8 cellular contexts compared by ENCODE assay signal in genomic region chr10:132537713-132538020, GRCh38. TPM values are rescaled to one million over a fixed set of nuclear protein-coding genes. Genes with fewer than 3 reads are reported as not detected.
DNase-seq lines count a peak whose midpoint lies in the region; ATAC-seq and TF ChIP-seq lines count a peak whose summit lies in the region.

INPP5A (plus strand) TSS chr10:132537787; CDS start chr10:132538097, 310 bp downstream.

- peaks cover 7% of the 10 kb centered on the region for H3K79me1 ChIP-seq in mesendoderm (ENCODE audit: low read length)

- H3K4me2 ChIP-seq in mesendoderm (ENCODE audit: low read length): peak within 1 kb of the TSS; percentile 70

- POLR2A ChIA-PET in AG04450 (lab: Yijun Ruan, JAX): no interaction called here

- H3K9ac ChIP-seq in HUES64 (ENCODE audit: low read depth, low read length) (peak within 1 kb of the TSS; percentile 73), mesendoderm (ENCODE audit: low read length) (peak within 1 kb of the TSS; percentile 83)

- no peaks in the 10 kb centered on the region for H3K79me2 ChIP-seq in mesendoderm (ENCODE audit: control insufficient read depth, insufficient read depth, low read length)

- no peaks in the 10 kb centered on the region for H3K36me3 ChIP-seq in HUES64 (ENCODE audit: insufficient read depth, low read length)
- H3K36me3 ChIP-seq in mesendoderm (ENCODE audit: control insufficient read depth, insufficient read depth, low read length): no peaks in the 10 kb centered on the region
- H3K36me3 ChIP-seq in urinary bladder (ENCODE audit: insufficient read depth): no peaks in the 10 kb centered on the region

- under 1% methylated on average over 53 of the region's 53 CpGs for WGBS in HUES64
- no CpG with 5 or more reads among the region's 53 CpGs for WGBS in mesendoderm (ENCODE audit: extremely low coverage, insufficient coverage, low lambda C conversion rate)
- under 1% methylated on average over 53 of the region's 53 CpGs for WGBS in urinary bladder

- H3K36me3 Mint-ChIP-seq in chondrocyte (ENCODE audit: low read depth): peaks cover under 1% of the 10 kb centered on the region

- DNase-seq in AG04450 (ENCODE audit: low read depth, low spot score) (no peak), chondrocyte (ENCODE audit: low spot score) (no peak), mesendoderm (no peak), medulla oblongata (ENCODE audit: extremely low spot score) (no peak)

- H4K8ac ChIP-seq in mesendoderm (ENCODE audit: low read depth, low read length): no peak within 1 kb of the TSS

- CTCF ChIA-PET in AG04450 (lab: Charles Lee): no interaction called here

- no peak for ATAC-seq in HG02610 (IDR thresholded peaks at IDR 0.05; ENCODE audit: unreplicated experiment)
- no peak for ATAC-seq in HG03378 (IDR thresholded peaks at IDR 0.05; ENCODE audit: unreplicated experiment)

- H3K9me3 ChIP-seq in AG04450 (ENCODE audit: control insufficient read depth, insufficient read depth, low read length): no peaks in the 10 kb centered on the region; the same call in 1 of the 2 replicates
- no peaks in the 10 kb centered on the region for H3K9me3 ChIP-seq in HUES64 (ENCODE audit: insufficient read depth, low read depth, low read length)

- H3K18ac ChIP-seq in mesendoderm (ENCODE audit: low read length): peak within 1 kb of the TSS; percentile 84

- peaks cover 30% of the 10 kb centered on the region for H3K4me1 ChIP-seq in HUES64 (ENCODE audit: insufficient read depth, low read length)
- peaks cover 3% of the 10 kb centered on the region for H3K4me1 ChIP-seq in mesendoderm (ENCODE audit: control insufficient read depth, low read depth, low read length)
- H3K4me1 ChIP-seq in urinary bladder (ENCODE audit: insufficient read depth): no peaks in the 10 kb centered on the region

- H3K27ac ChIP-seq in AG04450 (ENCODE audit: low read depth, low read length): peak within 1 kb of the TSS; percentile 21
- no peak within 1 kb of the TSS; the same call in 1 of the 2 replicates for H3K27ac ChIP-seq in HUES64 (ENCODE audit: low read depth, low read length)
- peak within 1 kb of the TSS; percentile 12 for H3K27ac ChIP-seq in mesendoderm (ENCODE audit: low read depth, low read length)
- peak within 1 kb of the TSS; percentile 68 for H3K27ac ChIP-seq in urinary bladder (ENCODE audit: low read depth)

- H3K4me3 ChIP-seq in AG04450 (ENCODE audit: low read depth, low read length) (peak within 1 kb of the TSS; percentile 69), HUES64 (ENCODE audit: low read length) (peak within 1 kb of the TSS; percentile 69), mesendoderm (ENCODE audit: low read length) (peak within 1 kb of the TSS; percentile 55), urinary bladder (ENCODE audit: low read depth, low read length) (peak within 1 kb of the TSS; percentile 89)

- no peak within 1 kb of the TSS for H2BK5ac ChIP-seq in mesendoderm (ENCODE audit: low read length)

- H3K27me3 ChIP-seq in AG04450 (ENCODE audit: control insufficient read depth, insufficient read depth, low read length): no peaks in the 10 kb centered on the region
- peaks cover 26% of the 10 kb centered on the region for H3K27me3 ChIP-seq in HUES64 (ENCODE audit: insufficient read depth, low read length)
- no peaks in the 10 kb centered on the region for H3K27me3 ChIP-seq in mesendoderm (ENCODE audit: insufficient read depth, low read length, poor library complexity)

- no peaks in the 10 kb centered on the region for H3K27me3 Mint-ChIP-seq in chondrocyte (ENCODE audit: low read depth)

- no peak within 1 kb of the TSS for H2BK120ac ChIP-seq in mesendoderm (ENCODE audit: low read depth, low read length)

- peaks cover 78% of the 10 kb centered on the region for H3K4me1 Mint-ChIP-seq in chondrocyte (ENCODE audit: low read depth)

- H3K23ac ChIP-seq in mesendoderm (ENCODE audit: low read length): peak within 1 kb of the TSS; percentile 80

- peak within 1 kb of the TSS; percentile 87 for H3K4me3 Mint-ChIP-seq in chondrocyte (ENCODE audit: unreplicated experiment)

- no peak for TF ChIP-seq CTCF in AG04450 (IDR thresholded peaks at IDR 0.05; ENCODE audit: low read depth, low read length)
- no peak for TF ChIP-seq CTCF in chondrocyte (IDR thresholded peaks at IDR 0.05)

- H4K5ac ChIP-seq in mesendoderm (ENCODE audit: low read length): no peak within 1 kb of the TSS

- peak within 1 kb of the TSS; percentile 94 for H3K56ac ChIP-seq in mesendoderm (ENCODE audit: low read length)

- H3K9me3 Mint-ChIP-seq in chondrocyte (ENCODE audit: low read depth): no peaks in the 10 kb centered on the region

- no peak within 1 kb of the TSS for H2AK5ac ChIP-seq in mesendoderm (ENCODE audit: low read length)

- H3K27ac Mint-ChIP-seq in chondrocyte (ENCODE audit: unreplicated experiment): peak within 1 kb of the TSS; percentile 85

- no peak within 1 kb of the TSS for H2BK15ac ChIP-seq in mesendoderm (replicated peaks; ENCODE audit: low read depth)

- peak within 1 kb of the TSS; percentile 50 for H3K4ac ChIP-seq in mesendoderm (ENCODE audit: low read depth, low read length)

RNA-seq across cellular contexts. Expression of gene INPP5A, which starts in this region (rescaled TPM):
- 20.2 and 22.5 TPM in 2 replicates for polyA plus RNA-seq in AG04450 (2011; rRNA removed)
- 19.8 and 25.7 TPM in 2 replicates for polyA minus RNA-seq in AG04450 (2011; rRNA and poly(A)+ RNA removed)
- polyA plus RNA-seq in HUES64 (2013, experiment 1 of 2): 19.1 TPM
- polyA plus RNA-seq in HUES64 (2013, experiment 2 of 2): 18.4 TPM
- total RNA-seq in chondrocyte: 29.5 to 40.6 TPM (median 40.1 TPM) in 3 replicates
- polyA plus RNA-seq in mesendoderm (2013, experiment 1 of 2): 17.5 TPM
- 18.1 TPM for polyA plus RNA-seq in mesendoderm (2013, experiment 2 of 2)
- total RNA-seq in urinary bladder: 61.0 TPM
- 66.2 TPM for polyA plus RNA-seq in urinary bladder
